23 cellular contexts compared by ENCODE assay signal in genomic region chr4:126658391-126658790, GRCh38.
"Had no signal": no experiment of that assay in that cellular context is flagged by ENCODE, and none has a peak within 500 bp of the region (broad histone marks: within the 10 kb centered on the region; RNA-seq: fewer than 3 reads in every experiment).

No MANE protein-coding gene starts in this region.

- ATAC-seq: esophagus mucosa, gastrocnemius medialis, left ventricle myocardium superior, lower lobe of right lung, natural killer cell, sciatic nerve had no signal

- DNase-seq: dorsolateral prefrontal cortex; effector CD4-positive, alpha-beta T cell; foreskin fibroblast; gastrocnemius medialis; head of caudate nucleus; left ventricle myocardium superior; lower lobe of right lung; natural killer cell; nucleus accumbens; stimulated activated CD4-positive, alpha-beta T cell treated with anti-CD3 and anti-CD28 coated beads, Interleukin-12 subunit alpha, Interleukin-12 subunit beta, amount 100 ng/mL, for 4 hours; stimulated activated CD4-positive, alpha-beta T cell treated with anti-CD3 and anti-CD28 coated beads, Interleukin-1b, Interleukin-23, amount 100 ng/mL, for 48 hours; stimulated activated CD4-positive, alpha-beta T cell treated with anti-CD3 and anti-CD28 coated beads, Interleukin-4, amount 100 ng/mL, for 1 hour; stimulated activated CD8-positive, alpha-beta memory T cell treated with anti-CD3 and anti-CD28 coated beads, Interleukin-4, amount 100 ng/mL, for 48 hours; stimulated activated naive CD4-positive, alpha-beta T cell; stomach; testis; tibial artery had no signal

- H3K4me3 ChIP-seq: dorsolateral prefrontal cortex, gastrocnemius medialis, lower lobe of right lung, prostate gland, right atrium auricular region, smooth muscle cell, stomach, testis, tibial artery had no signal

- H3K9me3 ChIP-seq: gastrocnemius medialis, lower lobe of right lung, prostate gland, right atrium auricular region, stomach, testis, tibial artery had no signal

- H3K4me1 ChIP-seq: gastrocnemius medialis, lower lobe of right lung, prostate gland, right atrium auricular region, stomach, testis, tibial artery had no signal

- H3K27ac ChIP-seq: dorsolateral prefrontal cortex, epithelial cell of prostate, gastrocnemius medialis, lower lobe of right lung, prostate gland, right atrium auricular region, stomach, testis, tibial artery had no signal

- H3K4me2 ChIP-seq: smooth muscle cell had no signal

- H3K27me3 ChIP-seq: dorsolateral prefrontal cortex, gastrocnemius medialis, right atrium auricular region, stomach, testis, tibial artery had no signal

- H3K36me3 ChIP-seq: gastrocnemius medialis, lower lobe of right lung, prostate gland, right atrium auricular region, stomach, tibial artery had no signal
